In genomic region chr13:44565881-44566280, GRCh38 we compare ENCODE assay signal across 2 cellular contexts.
TF ChIP-seq lines count a peak whose summit lies in the region.

No MANE protein-coding gene starts in this region.

TF ChIP-seq in SK-N-SH, 30 proteins besides CTCF, POLR2A, EP300 and RAD21 (continued from another document):
- no peak for TF ChIP-seq REST (IDR thresholded peaks at IDR 0.05; ENCODE audit: low read depth, low read length)
- TF ChIP-seq RFX5 (IDR thresholded peaks at IDR 0.05; ENCODE audit: low read length) = no peak
- no peak for TF ChIP-seq RCOR1 (IDR thresholded peaks at IDR 0.05; ENCODE audit: low read length)
- TF ChIP-seq MEF2A (IDR thresholded peaks at IDR 0.05; ENCODE audit: borderline replicate concordance, low read depth) = no peak
- no peak for TF ChIP-seq CHD2 (IDR thresholded peaks at IDR 0.05; ENCODE audit: low read length, partially characterized antibody)
- no peak for TF ChIP-seq FOXJ3 (CRISPR knock-in tag; IDR thresholded peaks at IDR 0.05)
- TF ChIP-seq TAF1 (IDR thresholded peaks at IDR 0.05; ENCODE audit: borderline replicate concordance, low read depth, low read length) = no peak
- no peak for TF ChIP-seq YY1 (IDR thresholded peaks at IDR 0.05; ENCODE audit: low read depth)
- TF ChIP-seq ELF1 (IDR thresholded peaks at IDR 0.05) = no peak
- TF ChIP-seq EZH2phosphoT487 (IDR thresholded peaks at IDR 0.05; ENCODE audit: borderline replicate concordance, low read depth) = no peak

TF ChIP-seq in SK-N-SH treated with all-trans-retinoic acid at 6 μM for 48 hours, 23 proteins besides CTCF, POLR2A, EP300 and RAD21 (continued from another document):
- TF ChIP-seq PATZ1 (CRISPR knock-in tag; IDR thresholded peaks at IDR 0.05; ENCODE audit: borderline replicate concordance) (no peak), TSHZ2 (CRISPR knock-in tag; IDR thresholded peaks at IDR 0.05) (no peak), ZNF70 (CRISPR knock-in tag; IDR thresholded peaks at IDR 0.05) (no peak), PPARA (CRISPR knock-in tag; IDR thresholded peaks at IDR 0.05; ENCODE audit: borderline replicate concordance) (no peak), BACH2 (CRISPR knock-in tag; IDR thresholded peaks at IDR 0.05; ENCODE audit: borderline replicate concordance) (no peak), ARNTL (CRISPR knock-in tag; IDR thresholded peaks at IDR 0.05; ENCODE audit: borderline replicate concordance, low read depth) (no peak)
